Comparison of ENCODE assay signal across 32 cellular contexts in genomic region chr13:34620073-34620858, GRCh38.
DNase-seq lines count a peak whose midpoint lies in the region; ATAC-seq and TF ChIP-seq lines count a peak whose summit lies in the region.
"Had no signal": no experiment of that assay in that cellular context is flagged by ENCODE, and none has a peak within 500 bp of the region (broad histone marks: within the 10 kb centered on the region; RNA-seq: fewer than 3 reads in every experiment).

No MANE protein-coding gene starts in this region.

- TF ChIP-seq POLR2A in upper lobe of left lung (IDR thresholded peaks at IDR 0.05): no peak

- no peaks in the 10 kb centered on the region for H3K27me3 ChIP-seq in MM.1S (replicated peaks; ENCODE audit: insufficient read depth, low read length)
- H3K27me3 ChIP-seq in upper lobe of left lung: no peaks in the 10 kb centered on the region
- H3K27me3 ChIP-seq: cardiac muscle cell, gastroesophageal sphincter, hepatocyte, MG63, pancreas, right atrium auricular region, stomach, thyroid gland had no signal

- no peak overlapping the region for H2AFZ ChIP-seq in MM.1S (ENCODE audit: low read length)
- H2AFZ ChIP-seq: hepatocyte had no signal

- ATAC-seq in upper lobe of left lung (ENCODE audit: low FRiP score in 2 of 2): no peak
- ATAC-seq: activated CD4-positive, CD25-positive, alpha-beta regulatory T cell treated with anti-CD3 and anti-CD28 coated beads, Interleukin-2, amount 50 U/mL, for 24 hours; activated T-helper 17 cell treated with anti-CD3 and anti-CD28 coated beads, Interleukin-2, amount 50 U/mL, for 72 hours; gastroesophageal sphincter; K562; left colon; Panc1; pancreas had no signal

- TF ChIP-seq CTCF in MM.1S (IDR thresholded peaks at IDR 0.05; ENCODE audit: low read length) (no peak), upper lobe of left lung (IDR thresholded peaks at IDR 0.05) (no peak)

- peak; percentile 33 for DNase-seq in D341Med (ENCODE audit: low spot score)
- peak; percentile 88 for DNase-seq in NCI-H146 (lab: John Stamatoyannopoulos, UW)
- peak; percentile 82 for DNase-seq in NCI-H82 treated with DMSO at 0.1 percent for 48 hours (lab: John Stamatoyannopoulos, UW; ENCODE audit: unreplicated experiment)
- DNase-seq in fibroblast of peridontal ligament (ENCODE audit: extremely low read depth): peak; percentile 5
- no peak for DNase-seq in G401 (ENCODE audit: low spot score)
- no peak for DNase-seq in MM.1S
- no peak for DNase-seq in upper lobe of left lung
- DNase-seq: activated CD4-positive, alpha-beta memory T cell treated with anti-CD3 and anti-CD28 coated beads for 36 hours; activated naive CD4-positive, alpha-beta T cell treated with anti-CD3 and anti-CD28 coated beads, Interleukin-2, amount 50 U/mL, for 16 hours; amygdala; C1 segment of cervical spinal cord; DND-41; left colon; mammary epithelial cell; MG63; NCI-H1694 treated with DMSO at 0.1 percent for 48 hours; NCI-H446 treated with DMSO at 0.1 percent for 48 hours; nephron progenitor cell; pancreas; SIG-M5; stimulated activated CD4-positive, alpha-beta T cell treated with anti-CD3 and anti-CD28 coated beads, Interleukin-2, amount 100 ng/mL, for 24 hours; stomach; T-helper 1 cell; thyroid gland had no signal

- H3K9ac ChIP-seq in MM.1S (ENCODE audit: low read length): no peak overlapping the region

- H3K36me3 ChIP-seq in MM.1S (replicated peaks; ENCODE audit: insufficient read depth, low read length): no peaks in the 10 kb centered on the region
- no peaks in the 10 kb centered on the region for H3K36me3 ChIP-seq in upper lobe of left lung
- H3K36me3 ChIP-seq: cardiac muscle cell, gastroesophageal sphincter, MG63, pancreas, right atrium auricular region, stomach, thyroid gland had no signal

- in situ Hi-C loops in G401 (cut with HindIII; ENCODE audit: low sequenced_read_pairs): no loop called here

- no peak overlapping the region for H3K4me3 ChIP-seq in MM.1S (ENCODE audit: low read length)
- no peak overlapping the region for H3K4me3 ChIP-seq in upper lobe of left lung
- H3K4me3 ChIP-seq: cardiac muscle cell, gastroesophageal sphincter, hepatocyte, K562, MG63, pancreas, right atrium auricular region, stomach, thyroid gland had no signal

- no peak overlapping the region for H3K4me2 ChIP-seq in MM.1S (ENCODE audit: low read depth, low read length)
- H3K4me2 ChIP-seq: hepatocyte had no signal

- WGBS in upper lobe of left lung, 2 donors: 67 to 69% methylated on average over 7 of the region's 7 CpGs

- no peaks in the 10 kb centered on the region for H3K9me3 ChIP-seq in MM.1S (replicated peaks; ENCODE audit: insufficient read depth, low read length)
- H3K9me3 ChIP-seq in upper lobe of left lung: no peaks in the 10 kb centered on the region
- H3K9me3 ChIP-seq: gastroesophageal sphincter, MG63, pancreas, right atrium auricular region, stomach, thyroid gland had no signal

- no peak for TF ChIP-seq EP300 in upper lobe of left lung (IDR thresholded peaks at IDR 0.05)

- H3K4me1 ChIP-seq in MM.1S (ENCODE audit: low read length): no peaks in the 10 kb centered on the region
- no peaks in the 10 kb centered on the region for H3K4me1 ChIP-seq in upper lobe of left lung
- H3K4me1 ChIP-seq: right atrium auricular region, stomach, thyroid gland had no signal

- no peaks in the 10 kb centered on the region for H4K20me1 ChIP-seq in MM.1S (ENCODE audit: insufficient read depth, low read length)

- no peaks in the 10 kb centered on the region for H3K9me2 ChIP-seq in MM.1S (replicated peaks; ENCODE audit: insufficient read depth, low read length)

- no peaks in the 10 kb centered on the region for H3K79me2 ChIP-seq in MM.1S (ENCODE audit: low read length)
- H3K79me2 ChIP-seq: hepatocyte had no signal

- H3K27ac ChIP-seq in MM.1S (ENCODE audit: low read length) (no peak overlapping the region), upper lobe of left lung (no peak overlapping the region)
- H3K27ac ChIP-seq: cardiac muscle cell, gastroesophageal sphincter, hepatocyte, pancreas, right atrium auricular region, stomach, thyroid gland had no signal

- no peaks in the 10 kb centered on the region for H3F3A ChIP-seq in MM.1S (ENCODE audit: insufficient read depth, low read length)

Comparison
In these comparisons a context has a peak if more than half of its experiments do, and no peak if none do; other contexts are left out.
1. DNase-seq: peak in D341Med (single experiment), NCI-H146 (single experiment), NCI-H82 treated with DMSO at 0.1 percent for 48 hours (single experiment) and fibroblast of peridontal ligament (single experiment); none in G401 (single experiment), MM.1S (single experiment) and upper lobe of left lung (0 of 2).